Comparison of ENCODE assay signal across 16 cellular contexts in the genomic region with DNA sequence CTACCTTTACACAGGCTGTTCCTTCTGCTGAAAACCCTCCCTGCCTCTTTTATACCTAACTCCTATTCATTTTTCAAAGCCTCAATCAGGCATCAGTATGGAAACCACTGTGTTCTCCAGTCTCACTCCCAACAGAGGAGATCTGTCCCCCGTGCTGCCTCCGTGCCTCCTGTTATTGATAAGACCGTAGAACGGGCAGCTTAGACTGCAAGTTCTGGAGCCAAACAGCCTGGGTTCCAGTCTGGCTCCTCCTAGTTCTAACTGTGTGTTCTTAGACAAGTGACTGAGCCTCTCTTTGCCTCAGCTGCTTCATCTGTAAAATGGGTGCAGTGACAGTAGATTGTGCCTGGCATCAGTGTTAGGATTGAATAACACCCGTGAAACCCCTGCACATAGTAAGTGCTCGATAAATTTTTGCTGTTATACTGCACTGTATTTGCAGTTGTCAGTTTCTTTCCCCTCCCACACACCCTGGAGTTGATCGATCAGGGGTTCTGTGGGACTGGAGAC. TPM values are rescaled to one million over a fixed set of nuclear protein-coding genes. Genes with fewer than 3 reads are reported as not detected.
DNase-seq lines count a peak whose midpoint lies in the region; ATAC-seq and TF ChIP-seq lines count a peak whose summit lies in the region.
"Had no signal": no experiment of that assay in that cellular context is flagged by ENCODE, and none has a peak within 500 bp of the region (broad histone marks: within the 10 kb centered on the region; RNA-seq: fewer than 3 reads in every experiment).

No MANE protein-coding gene starts in this region.

- H4K20me1 ChIP-seq in BLaER1 (no peaks in the 10 kb centered on the region), GM23248 (ENCODE audit: insufficient read depth) (no peaks in the 10 kb centered on the region)

- H3K27me3 Mint-ChIP-seq in T-helper 17 cell = peaks cover 28% of the 10 kb centered on the region
- peaks cover 12% of the 10 kb centered on the region for H3K27me3 Mint-ChIP-seq in nephron progenitor cell (ENCODE audit: low read depth, poor library complexity)
- H3K27me3 Mint-ChIP-seq in stimulated activated memory B cell treated with anti-CD40 and anti-IgM and Interleukin-4, amounts not matched to agents 10 μg/mL and 1 μg/mL and 100 μg/mL, for 72 hours = peaks cover 37% of the 10 kb centered on the region
- H3K27me3 Mint-ChIP-seq: CD4-positive, alpha-beta T cell had no signal

- no peaks in the 10 kb centered on the region for H3K36me3 ChIP-seq in BLaER1
- no peaks in the 10 kb centered on the region for H3K36me3 ChIP-seq in GM23248 (ENCODE audit: low read depth)
- H3K36me3 ChIP-seq in upper lobe of left lung = no peaks in the 10 kb centered on the region

- H3K27ac Mint-ChIP-seq in T-helper 17 cell (peak overlapping the region; percentile 41), nephron progenitor cell (peak overlapping the region; percentile 82)
- H3K27ac Mint-ChIP-seq in stimulated activated memory B cell treated with anti-CD40 and anti-IgM and Interleukin-4, amounts not matched to agents 10 μg/mL and 1 μg/mL and 100 μg/mL, for 72 hours = no peak overlapping the region
- H3K27ac Mint-ChIP-seq: B cell; CD4-positive, alpha-beta T cell; GM23338; HFFc6 had no signal

- H2AFZ ChIP-seq in GM23248 = 0 out of 2 replicates have a peak overlapping the region, but pooled peaks have one; percentile 35
- H2AFZ ChIP-seq: GM23338 had no signal

- DNase-seq in GM23248 = no peak
- no peak for DNase-seq in T-helper 17 cell
- DNase-seq in nephron progenitor cell = no peak
- no peak for DNase-seq in occipital lobe (lab: John Stamatoyannopoulos, UW)
- no peak for DNase-seq in upper lobe of left lung
- DNase-seq: Caco-2; CD4-positive, alpha-beta T cell; HCEC 1CT; HFFc6 had no signal

- no peaks in the 10 kb centered on the region for H3K36me3 Mint-ChIP-seq in T-helper 17 cell (ENCODE audit: low read depth)
- H3K36me3 Mint-ChIP-seq in nephron progenitor cell (ENCODE audit: low read depth) = no peaks in the 10 kb centered on the region
- no peaks in the 10 kb centered on the region for H3K36me3 Mint-ChIP-seq in stimulated activated memory B cell treated with anti-CD40 and anti-IgM and Interleukin-4, amounts not matched to agents 10 μg/mL and 1 μg/mL and 100 μg/mL, for 72 hours

- no peaks in the 10 kb centered on the region for H3K9me3 Mint-ChIP-seq in nephron progenitor cell
- H3K9me3 Mint-ChIP-seq in stimulated activated memory B cell treated with anti-CD40 and anti-IgM and Interleukin-4, amounts not matched to agents 10 μg/mL and 1 μg/mL and 100 μg/mL, for 72 hours = no peaks in the 10 kb centered on the region
- H3K9me3 Mint-ChIP-seq: CD4-positive, alpha-beta T cell; GM23338; HFFc6 had no signal

- in situ Hi-C loops in GM23248 (cut with MboI) = no loop called here

- no peak for TF ChIP-seq EP300 in upper lobe of left lung (IDR thresholded peaks at IDR 0.05)

- H3F3A ChIP-seq in GM23248 (ENCODE audit: insufficient read depth) = no peaks in the 10 kb centered on the region

- H3K9me2 ChIP-seq in GM23248 (ENCODE audit: insufficient read depth) = no peaks in the 10 kb centered on the region

- H3K4me2 ChIP-seq in BLaER1 (0 out of 2 replicates have a peak overlapping the region, but pooled peaks have one; percentile 28), GM23248 (ENCODE audit: unreplicated experiment) (no peak overlapping the region)
- H3K4me2 ChIP-seq: GM23338, KMS-11 had no signal

- H3K9me3 ChIP-seq in BLaER1 (no peaks in the 10 kb centered on the region), GM23248 (ENCODE audit: low read depth) (no peaks in the 10 kb centered on the region), T-helper 17 cell (ENCODE audit: control insufficient read depth, low read length, poor library complexity, severe bottlenecking) (no peaks in the 10 kb centered on the region), upper lobe of left lung (no peaks in the 10 kb centered on the region)
- H3K9me3 ChIP-seq: Caco-2 had no signal

- H3K9ac ChIP-seq in BLaER1 (no peak overlapping the region), GM23248 (no peak overlapping the region)
- H3K9ac ChIP-seq: KMS-11 had no signal

- no peak overlapping the region for H3K27ac ChIP-seq in BLaER1
- no peak overlapping the region for H3K27ac ChIP-seq in GM23248
- H3K27ac ChIP-seq in upper lobe of left lung = no peak overlapping the region
- H3K27ac ChIP-seq: C4-2B, KMS-11 had no signal

- H3K4me1 Mint-ChIP-seq in T-helper 17 cell = peaks cover 6% of the 10 kb centered on the region
- peaks cover 17% of the 10 kb centered on the region for H3K4me1 Mint-ChIP-seq in nephron progenitor cell
- no peaks in the 10 kb centered on the region for H3K4me1 Mint-ChIP-seq in stimulated activated memory B cell treated with anti-CD40 and anti-IgM and Interleukin-4, amounts not matched to agents 10 μg/mL and 1 μg/mL and 100 μg/mL, for 72 hours
- H3K4me1 Mint-ChIP-seq: B cell, GM23338 had no signal

- WGBS in GM23248 (ENCODE audit: low coverage in 1 of 2, low lambda C conversion rate in 2 of 2, missing lambda C conversion rate in 2 of 2), 2 experiments = 83 to 90% methylated on average over 7 of the region's 7 CpGs
- 91% methylated on average over 7 of the region's 7 CpGs for WGBS in upper lobe of left lung, 2 donors

- ATAC-seq in T-helper 17 cell (no peak), GM19467 (IDR thresholded peaks at IDR 0.05; ENCODE audit: unreplicated experiment) (no peak), upper lobe of left lung (ENCODE audit: low FRiP score in 2 of 2) (no peak)
- ATAC-seq in stimulated activated memory B cell treated with anti-CD40 and anti-IgM and Interleukin-4, amounts not matched to agents 10 μg/mL and 1 μg/mL and 100 μg/mL, for 72 hours = no peak
- ATAC-seq: GM23338 had no signal

- H3K79me2 ChIP-seq in GM23248 (ENCODE audit: insufficient read depth) = no peaks in the 10 kb centered on the region

- H3K4me1 ChIP-seq in BLaER1 = peaks cover 14% of the 10 kb centered on the region
- no peaks in the 10 kb centered on the region for H3K4me1 ChIP-seq in GM23248 (ENCODE audit: insufficient read depth)
- peaks cover 0 to 11% (median 7%) of the 10 kb centered on the region in 4 donors for H3K4me1 ChIP-seq in upper lobe of left lung
- H3K4me1 ChIP-seq: Caco-2 had no signal

- TF ChIP-seq CTCF in nephron progenitor cell (IDR thresholded peaks at IDR 0.05) (no peak), upper lobe of left lung (IDR thresholded peaks at IDR 0.05) (no peak)

- H3K27me3 ChIP-seq in BLaER1 (no peaks in the 10 kb centered on the region), GM23248 (replicated peaks; ENCODE audit: insufficient read depth) (no peaks in the 10 kb centered on the region), upper lobe of left lung (no peaks in the 10 kb centered on the region)

- TF ChIP-seq POLR2A in upper lobe of left lung (IDR thresholded peaks at IDR 0.05) = no peak

- no peak overlapping the region for H3K4me3 ChIP-seq in BLaER1
- no peak overlapping the region for H3K4me3 ChIP-seq in GM23248
- H3K4me3 ChIP-seq in upper lobe of left lung = no peak overlapping the region
- H3K4me3 ChIP-seq: GM23338 had no signal

- no peak overlapping the region for H3K4me3 Mint-ChIP-seq in T-helper 17 cell
- no peak overlapping the region for H3K4me3 Mint-ChIP-seq in nephron progenitor cell
- no peak overlapping the region for H3K4me3 Mint-ChIP-seq in stimulated activated memory B cell treated with anti-CD40 and anti-IgM and Interleukin-4, amounts not matched to agents 10 μg/mL and 1 μg/mL and 100 μg/mL, for 72 hours
- H3K4me3 Mint-ChIP-seq: B cell; CD4-positive, alpha-beta T cell; GM23338; HFFc6 had no signal

RNA-seq across cellular contexts. Expression of a gene that starts 17.0 kb away (rescaled TPM):
- total RNA-seq in GM23248 (2014; rRNA removed; shearing (Covaris generic)) = 12.8 and 13.2 TPM in 2 replicates
- 0.60 and 1.1 TPM in 2 replicates for polyA plus RNA-seq in GM23248 (2016; fragmentation: Nextera tagmentation; extraction: Ambion mirVana)
- total RNA-seq in T-helper 17 cell = 100 to 1,000 TPM in 1 of 2 donors, 10 to 100 TPM in 1; 99.8 to 119 TPM
- 5.8 TPM for total RNA-seq in occipital lobe
- total RNA-seq in upper lobe of left lung = 10 to 100 TPM in 3 of 6 donors, 1 to 10 TPM in 3; 9.2 to 19.3 (median 11.0) TPM
